In genomic region chrX:91434351-91435168, GRCh38 we compare ENCODE assay signal across 8 cellular contexts. TPM values are rescaled to one million over a fixed set of nuclear protein-coding genes. Genes with fewer than 3 reads are reported as not detected.
DNase-seq lines count a peak whose midpoint lies in the region; ATAC-seq and TF ChIP-seq lines count a peak whose summit lies in the region.

PABPC5 (plus strand) TSS chrX:91434839; CDS start chrX:91435578, 739 bp downstream.

- TF ChIP-seq CTCF in brain microvascular endothelial cell (IDR thresholded peaks at IDR 0.05; ENCODE audit: low read depth, low read length, missing control alignments) (no peak), retinal pigment epithelial cell (conservative IDR thresholded peaks at IDR 0.05; ENCODE audit: low read depth, low read length) (no peak)

- no peak within 1 kb of the TSS for H3K27ac Mint-ChIP-seq in activated CD4-positive, alpha-beta memory T cell treated with anti-CD3 and anti-CD28 coated beads, Interleukin-2, amount 10 ng/mL, durations not matched to agents 7 days and 5 days

- no peaks in the 10 kb centered on the region for H3K9me3 Mint-ChIP-seq in activated CD4-positive, alpha-beta memory T cell treated with anti-CD3 and anti-CD28 coated beads, Interleukin-2, amount 10 ng/mL, durations not matched to agents 7 days and 5 days

- H3K36me3 ChIP-seq in HUES64 (ENCODE audit: insufficient read depth, low read length) (no peaks in the 10 kb centered on the region), brain microvascular endothelial cell (replicated peaks) (no peaks in the 10 kb centered on the region), iPS-15b (ENCODE audit: control insufficient read depth, insufficient read depth, low read length) (no peaks in the 10 kb centered on the region)

- CTCF ChIA-PET in activated CD4-positive, alpha-beta memory T cell treated with anti-CD3 and anti-CD28 coated beads, Interleukin-2, amount 10 ng/mL, durations not matched to agents 7 days and 5 days (lab: Charles Lee): no interaction called here

- H3K9ac ChIP-seq in HUES64 (ENCODE audit: low read depth, low read length): peak within 1 kb of the TSS; percentile 49
- H3K9ac ChIP-seq in iPS-15b (ENCODE audit: low read depth, low read length): peak within 1 kb of the TSS; percentile 49

- H3K4me3 ChIP-seq in HUES64 (ENCODE audit: low read length) (peak within 1 kb of the TSS; percentile 67), brain microvascular endothelial cell (ENCODE audit: low read depth, low read length) (peak within 1 kb of the TSS; percentile 44), iPS-15b (ENCODE audit: low read depth, low read length) (peak within 1 kb of the TSS; percentile 85), retinal pigment epithelial cell (ENCODE audit: low read length) (peak within 1 kb of the TSS; percentile 41)

- H3K4me1 ChIP-seq in HUES64 (ENCODE audit: insufficient read depth, low read length) (no peaks in the 10 kb centered on the region), iPS-15b (ENCODE audit: control insufficient read depth, insufficient read depth, low read length) (no peaks in the 10 kb centered on the region)

- H3K27me3 ChIP-seq in HUES64 (ENCODE audit: insufficient read depth, low read length): peaks cover 4% of the 10 kb centered on the region; the same call in 1 of the 2 replicates
- H3K27me3 ChIP-seq in brain microvascular endothelial cell (replicated peaks): no peaks in the 10 kb centered on the region
- no peaks in the 10 kb centered on the region for H3K27me3 ChIP-seq in iPS-15b (ENCODE audit: control insufficient read depth, insufficient read depth, low read length)

- H3K4me3 Mint-ChIP-seq in activated CD4-positive, alpha-beta memory T cell treated with anti-CD3 and anti-CD28 coated beads, Interleukin-2, amount 10 ng/mL, durations not matched to agents 7 days and 5 days: no peak within 1 kb of the TSS

- no peak within 1 kb of the TSS for H3K27ac ChIP-seq in HUES64 (ENCODE audit: low read depth, low read length)
- no peak within 1 kb of the TSS for H3K27ac ChIP-seq in brain microvascular endothelial cell

- H3K27me3 Mint-ChIP-seq in activated CD4-positive, alpha-beta memory T cell treated with anti-CD3 and anti-CD28 coated beads, Interleukin-2, amount 10 ng/mL, durations not matched to agents 7 days and 5 days: no peaks in the 10 kb centered on the region

- WGBS in HUES64: under 1% methylated on average over 46 of the region's 48 CpGs

- in situ Hi-C loops in brain microvascular endothelial cell (cut with HindIII; ENCODE audit: low pct_ligation_motif_present, low sequenced_read_pairs): no loop called here

- DNase-seq in brain microvascular endothelial cell (peak; percentile 44), retinal pigment epithelial cell (ENCODE audit: low read depth) (peak; percentile 12), NAMALWA (ENCODE audit: low spot score) (no peak)
- no peak for DNase-seq in activated CD4-positive, alpha-beta memory T cell treated with anti-CD3 and anti-CD28 coated beads, Interleukin-2, amount 10 ng/mL, durations not matched to agents 7 days and 5 days

- H3K36me3 Mint-ChIP-seq in activated CD4-positive, alpha-beta memory T cell treated with anti-CD3 and anti-CD28 coated beads, Interleukin-2, amount 10 ng/mL, durations not matched to agents 7 days and 5 days (ENCODE audit: low read depth): no peaks in the 10 kb centered on the region

- POLR2A ChIA-PET in activated CD4-positive, alpha-beta memory T cell treated with anti-CD3 and anti-CD28 coated beads, Interleukin-2, amount 10 ng/mL, durations not matched to agents 7 days and 5 days (lab: Charles Lee): no interaction called here

- no peak for ATAC-seq in HG03175 (IDR thresholded peaks at IDR 0.05; ENCODE audit: unreplicated experiment)
- ATAC-seq in HG03095 (IDR thresholded peaks at IDR 0.05; ENCODE audit: unreplicated experiment): no peak

- no peaks in the 10 kb centered on the region for H3K4me1 Mint-ChIP-seq in activated CD4-positive, alpha-beta memory T cell treated with anti-CD3 and anti-CD28 coated beads, Interleukin-2, amount 10 ng/mL, durations not matched to agents 7 days and 5 days

- H3K9me3 ChIP-seq in HUES64 (ENCODE audit: insufficient read depth, low read depth, low read length): no peaks in the 10 kb centered on the region
- no peaks in the 10 kb centered on the region for H3K9me3 ChIP-seq in iPS-15b (ENCODE audit: control insufficient read depth, insufficient read depth, low read length)

RNA-seq across cellular contexts. Expression of gene PABPC5, which starts in this region (rescaled TPM):
- 1.3 TPM for polyA plus RNA-seq in HUES64 (2013, experiment 1 of 2)
- 1.8 TPM for polyA plus RNA-seq in HUES64 (2013, experiment 2 of 2)
- total RNA-seq in activated CD4-positive, alpha-beta memory T cell treated with anti-CD3 and anti-CD28 coated beads, Interleukin-2, amount 10 ng/mL, durations not matched to agents 7 days and 5 days: not detected

Comparison
In these comparisons a context has a peak if more than half of its experiments do, and no peak if none do; other contexts are left out.
1. DNase-seq: peak in brain microvascular endothelial cell (single experiment) and retinal pigment epithelial cell (single experiment); none in activated CD4-positive, alpha-beta memory T cell treated with anti-CD3 and anti-CD28 coated beads, Interleukin-2, amount 10 ng/mL, durations not matched to agents 7 days and 5 days (single experiment) and NAMALWA (single experiment).
2. Peak in every context shown above with its lines, with median percentiles within 50 percentile points of each other: H3K4me3 ChIP-seq.